1 cellular context compared by ENCODE assay signal in the genomic region with DNA sequence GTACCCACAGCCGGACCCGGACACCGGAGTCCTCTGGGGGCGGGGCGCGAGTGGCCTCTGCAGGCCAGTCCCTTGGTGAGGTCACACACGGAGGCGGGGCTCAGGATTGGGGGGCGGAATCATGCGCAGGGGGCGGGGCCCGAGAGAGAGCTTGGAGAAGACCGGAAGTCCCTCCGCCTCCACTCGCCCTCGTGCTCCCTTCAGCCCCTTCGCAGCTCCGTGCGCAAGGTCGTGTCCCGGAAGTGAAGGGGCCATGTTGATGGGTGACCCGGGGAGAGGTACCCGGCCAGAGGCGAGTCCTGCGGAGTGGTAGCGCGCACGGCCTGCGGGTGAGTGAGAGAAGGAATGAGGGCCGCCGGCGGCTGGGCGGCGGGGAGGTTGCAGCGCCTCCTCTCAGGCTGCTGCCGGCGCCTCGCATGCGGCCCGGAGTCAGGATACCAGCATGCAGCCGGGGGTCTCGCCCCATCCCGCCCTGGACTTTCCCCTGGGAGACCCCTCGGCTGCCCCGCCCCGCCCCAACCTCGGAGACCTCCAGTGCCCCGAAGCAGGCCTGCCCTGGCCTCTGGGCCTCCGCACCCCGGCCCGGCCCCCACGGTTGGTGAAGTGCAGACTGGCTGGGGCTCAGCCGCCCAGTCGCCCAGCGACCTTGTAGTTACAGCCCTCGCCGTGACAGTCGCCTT.
TF ChIP-seq lines count a peak whose summit lies in the region.

A gene (plus strand): TSS at position 182 of the 680 bp plus-strand sequence. CDS start 9,005 bp downstream, outside the sequence.

TF ChIP-seq in HepG2, 621 proteins besides CTCF, POLR2A, EP300 and RAD21 (continued from another document and continues in another):
- TF ChIP-seq, protein P1, sequence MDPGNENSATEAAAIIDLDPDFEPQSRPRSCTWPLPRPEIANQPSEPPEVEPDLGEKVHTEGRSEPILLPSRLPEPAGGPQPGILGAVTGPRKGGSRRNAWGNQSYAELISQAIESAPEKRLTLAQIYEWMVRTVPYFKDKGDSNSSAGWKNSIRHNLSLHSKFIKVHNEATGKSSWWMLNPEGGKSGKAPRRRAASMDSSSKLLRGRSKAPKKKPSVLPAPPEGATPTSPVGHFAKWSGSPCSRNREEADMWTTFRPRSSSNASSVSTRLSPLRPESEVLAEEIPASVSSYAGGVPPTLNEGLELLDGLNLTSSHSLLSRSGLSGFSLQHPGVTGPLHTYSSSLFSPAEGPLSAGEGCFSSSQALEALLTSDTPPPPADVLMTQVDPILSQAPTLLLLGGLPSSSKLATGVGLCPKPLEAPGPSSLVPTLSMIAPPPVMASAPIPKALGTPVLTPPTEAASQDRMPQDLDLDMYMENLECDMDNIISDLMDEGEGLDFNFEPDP (CRISPR knock-in tag; conservative IDR thresholded peaks at IDR 0.05) = no peak
- TF ChIP-seq ZSCAN21 (CRISPR knock-in tag; IDR thresholded peaks at IDR 0.05; ENCODE audit: borderline replicate concordance) (no peak; the same call in 1 of the 2 replicates), ZNF20 (CRISPR knock-in tag; IDR thresholded peaks at IDR 0.05) (no peak), HHEX (CRISPR knock-in tag; IDR thresholded peaks at IDR 0.05) (no peak), PHB2 (IDR thresholded peaks at IDR 0.05; ENCODE audit: partially characterized antibody) (no peak), ZFAT (CRISPR knock-in tag; conservative IDR thresholded peaks at IDR 0.05) (no peak), ASH2L (IDR thresholded peaks at IDR 0.05; ENCODE audit: insufficient read length, low read depth, low read length) (peak; percentile 66), SYNCRIP (IDR thresholded peaks at IDR 0.05; ENCODE audit: insufficient read depth, low read depth, low read length) (no peak), ZMYM4 (CRISPR knock-in tag; IDR thresholded peaks at IDR 0.05) (peak; percentile 50; the same call in 1 of the 2 replicates), NFIC (IDR thresholded peaks at IDR 0.05; ENCODE audit: low read length) (no peak), KLF15 (CRISPR knock-in tag; IDR thresholded peaks at IDR 0.05; ENCODE audit: borderline replicate concordance) (no peak), ZNF274 (CRISPR knock-in tag; IDR thresholded peaks at IDR 0.05) (no peak), SNAPC2 (CRISPR knock-in tag; IDR thresholded peaks at IDR 0.05) (no peak), ZNF235 (CRISPR knock-in tag; IDR thresholded peaks at IDR 0.05; ENCODE audit: borderline replicate concordance) (no peak), CBFB (CRISPR knock-in tag; IDR thresholded peaks at IDR 0.05) (0 out of 2 replicates have a peak, but pooled peaks have one; percentile 28), DNMT1 (CRISPR knock-in tag; IDR thresholded peaks at IDR 0.05) (no peak; the same call in 1 of the 2 replicates), DPF2 (CRISPR knock-in tag; IDR thresholded peaks at IDR 0.05; ENCODE audit: borderline replicate concordance, low read depth) (no peak), ERF (CRISPR knock-in tag; IDR thresholded peaks at IDR 0.05) (peak; percentile 94), MXD4 (CRISPR knock-in tag; IDR thresholded peaks at IDR 0.05) (peak; percentile 90; the same call in 1 of the 2 replicates), NBN (conservative IDR thresholded peaks at IDR 0.05) (no peak), SP5 (CRISPR knock-in tag; IDR thresholded peaks at IDR 0.05; ENCODE audit: borderline replicate concordance, low read depth) (peak; percentile 81), ZNF709 (CRISPR knock-in tag; IDR thresholded peaks at IDR 0.05) (peak; percentile 67), ATF7 (IDR thresholded peaks at IDR 0.05) (no peak), ATF7 (CRISPR knock-in tag; IDR thresholded peaks at IDR 0.05) (0 out of 2 replicates have a peak, but pooled peaks have one; percentile 76), IKZF1 (IDR thresholded peaks at IDR 0.05) (no peak), ZNF326 (CRISPR knock-in tag; IDR thresholded peaks at IDR 0.05; ENCODE audit: borderline replicate concordance) (no peak), ELF3 (CRISPR knock-in tag; IDR thresholded peaks at IDR 0.05) (peak; percentile 76; the same call in 1 of the 2 replicates), ZNF567 (CRISPR knock-in tag; IDR thresholded peaks at IDR 0.05; ENCODE audit: borderline replicate concordance) (no peak), HDAC1 (CRISPR knock-in tag; IDR thresholded peaks at IDR 0.05) (peak; percentile 78), EZH2 (conservative IDR thresholded peaks at IDR 0.05; ENCODE audit: low read depth, low read length) (no peak), U2AF2 (IDR thresholded peaks at IDR 0.05; ENCODE audit: low read depth, low read length) (no peak), MED8 (CRISPR knock-in tag; IDR thresholded peaks at IDR 0.05; ENCODE audit: insufficient replicate concordance) (no peak), ZNF460 (CRISPR knock-in tag; IDR thresholded peaks at IDR 0.05; ENCODE audit: borderline replicate concordance) (no peak), ZNF337 (CRISPR knock-in tag; IDR thresholded peaks at IDR 0.05; ENCODE audit: borderline replicate concordance, low read depth) (0 out of 2 replicates have a peak, but pooled peaks have one; percentile 18), MEF2D (CRISPR knock-in tag; IDR thresholded peaks at IDR 0.05) (no peak), ZNF296 (CRISPR knock-in tag; conservative IDR thresholded peaks at IDR 0.05) (no peak), ZNF605 (CRISPR knock-in tag; IDR thresholded peaks at IDR 0.05) (peak; percentile 3; the same call in 1 of the 2 replicates), ARID2 (CRISPR knock-in tag; IDR thresholded peaks at IDR 0.05; ENCODE audit: borderline replicate concordance) (no peak), EED (CRISPR knock-in tag; IDR thresholded peaks at IDR 0.05) (no peak), PCBP2 (optimal IDR thresholded peaks at IDR 0.05; ENCODE audit: low read depth, low read length, poor library complexity, severe bottlenecking) (no peak)
- TF ChIP-seq, protein P2, sequence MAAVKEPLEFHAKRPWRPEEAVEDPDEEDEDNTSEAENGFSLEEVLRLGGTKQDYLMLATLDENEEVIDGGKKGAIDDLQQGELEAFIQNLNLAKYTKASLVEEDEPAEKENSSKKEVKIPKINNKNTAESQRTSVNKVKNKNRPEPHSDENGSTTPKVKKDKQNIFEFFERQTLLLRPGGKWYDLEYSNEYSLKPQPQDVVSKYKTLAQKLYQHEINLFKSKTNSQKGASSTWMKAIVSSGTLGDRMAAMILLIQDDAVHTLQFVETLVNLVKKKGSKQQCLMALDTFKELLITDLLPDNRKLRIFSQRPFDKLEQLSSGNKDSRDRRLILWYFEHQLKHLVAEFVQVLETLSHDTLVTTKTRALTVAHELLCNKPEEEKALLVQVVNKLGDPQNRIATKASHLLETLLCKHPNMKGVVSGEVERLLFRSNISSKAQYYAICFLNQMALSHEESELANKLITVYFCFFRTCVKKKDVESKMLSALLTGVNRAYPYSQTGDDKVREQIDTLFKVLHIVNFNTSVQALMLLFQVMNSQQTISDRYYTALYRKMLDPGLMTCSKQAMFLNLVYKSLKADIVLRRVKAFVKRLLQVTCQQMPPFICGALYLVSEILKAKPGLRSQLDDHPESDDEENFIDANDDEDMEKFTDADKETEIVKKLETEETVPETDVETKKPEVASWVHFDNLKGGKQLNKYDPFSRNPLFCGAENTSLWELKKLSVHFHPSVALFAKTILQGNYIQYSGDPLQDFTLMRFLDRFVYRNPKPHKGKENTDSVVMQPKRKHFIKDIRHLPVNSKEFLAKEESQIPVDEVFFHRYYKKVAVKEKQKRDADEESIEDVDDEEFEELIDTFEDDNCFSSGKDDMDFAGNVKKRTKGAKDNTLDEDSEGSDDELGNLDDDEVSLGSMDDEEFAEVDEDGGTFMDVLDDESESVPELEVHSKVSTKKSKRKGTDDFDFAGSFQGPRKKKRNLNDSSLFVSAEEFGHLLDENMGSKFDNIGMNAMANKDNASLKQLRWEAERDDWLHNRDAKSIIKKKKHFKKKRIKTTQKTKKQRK (IDR thresholded peaks at IDR 0.05; ENCODE audit: low read length) = no peak
- TF ChIP-seq, protein P3, sequence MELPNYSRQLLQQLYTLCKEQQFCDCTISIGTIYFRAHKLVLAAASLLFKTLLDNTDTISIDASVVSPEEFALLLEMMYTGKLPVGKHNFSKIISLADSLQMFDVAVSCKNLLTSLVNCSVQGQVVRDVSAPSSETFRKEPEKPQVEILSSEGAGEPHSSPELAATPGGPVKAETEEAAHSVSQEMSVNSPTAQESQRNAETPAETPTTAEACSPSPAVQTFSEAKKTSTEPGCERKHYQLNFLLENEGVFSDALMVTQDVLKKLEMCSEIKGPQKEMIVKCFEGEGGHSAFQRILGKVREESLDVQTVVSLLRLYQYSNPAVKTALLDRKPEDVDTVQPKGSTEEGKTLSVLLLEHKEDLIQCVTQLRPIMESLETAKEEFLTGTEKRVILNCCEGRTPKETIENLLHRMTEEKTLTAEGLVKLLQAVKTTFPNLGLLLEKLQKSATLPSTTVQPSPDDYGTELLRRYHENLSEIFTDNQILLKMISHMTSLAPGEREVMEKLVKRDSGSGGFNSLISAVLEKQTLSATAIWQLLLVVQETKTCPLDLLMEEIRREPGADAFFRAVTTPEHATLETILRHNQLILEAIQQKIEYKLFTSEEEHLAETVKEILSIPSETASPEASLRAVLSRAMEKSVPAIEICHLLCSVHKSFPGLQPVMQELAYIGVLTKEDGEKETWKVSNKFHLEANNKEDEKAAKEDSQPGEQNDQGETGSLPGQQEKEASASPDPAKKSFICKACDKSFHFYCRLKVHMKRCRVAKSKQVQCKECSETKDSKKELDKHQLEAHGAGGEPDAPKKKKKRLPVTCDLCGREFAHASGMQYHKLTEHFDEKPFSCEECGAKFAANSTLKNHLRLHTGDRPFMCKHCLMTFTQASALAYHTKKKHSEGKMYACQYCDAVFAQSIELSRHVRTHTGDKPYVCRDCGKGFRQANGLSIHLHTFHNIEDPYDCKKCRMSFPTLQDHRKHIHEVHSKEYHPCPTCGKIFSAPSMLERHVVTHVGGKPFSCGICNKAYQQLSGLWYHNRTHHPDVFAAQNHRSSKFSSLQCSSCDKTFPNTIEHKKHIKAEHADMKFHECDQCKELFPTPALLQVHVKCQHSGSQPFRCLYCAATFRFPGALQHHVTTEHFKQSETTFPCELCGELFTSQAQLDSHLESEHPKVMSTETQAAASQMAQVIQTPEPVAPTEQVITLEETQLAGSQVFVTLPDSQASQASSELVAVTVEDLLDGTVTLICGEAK (IDR thresholded peaks at IDR 0.05) = peak; percentile 76
- TF ChIP-seq, protein P3 (CRISPR knock-in tag; IDR thresholded peaks at IDR 0.05) = peak; percentile 46; the same call in 1 of the 2 replicates
- TF ChIP-seq, protein P4, sequence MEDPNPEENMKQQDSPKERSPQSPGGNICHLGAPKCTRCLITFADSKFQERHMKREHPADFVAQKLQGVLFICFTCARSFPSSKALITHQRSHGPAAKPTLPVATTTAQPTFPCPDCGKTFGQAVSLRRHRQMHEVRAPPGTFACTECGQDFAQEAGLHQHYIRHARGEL (CRISPR knock-in tag; IDR thresholded peaks at IDR 0.05) = no peak
- TF ChIP-seq, protein P5, sequence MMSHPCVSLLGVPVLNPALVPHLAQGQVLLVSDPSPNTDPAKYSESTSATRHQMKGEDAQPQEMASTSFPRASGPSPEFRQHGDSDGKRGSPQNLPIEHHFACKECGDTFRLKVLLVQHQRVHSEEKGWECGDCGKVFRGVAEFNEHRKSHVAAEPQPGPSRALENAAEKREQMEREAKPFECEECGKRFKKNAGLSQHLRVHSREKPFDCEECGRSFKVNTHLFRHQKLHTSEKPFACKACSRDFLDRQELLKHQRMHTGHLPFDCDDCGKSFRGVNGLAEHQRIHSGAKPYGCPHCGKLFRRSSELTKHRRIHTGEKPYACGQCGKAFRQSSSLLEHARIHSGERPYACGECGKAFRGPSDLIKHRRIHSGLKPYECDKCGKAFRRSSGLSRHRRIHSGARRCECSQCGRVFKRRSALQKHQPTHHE (CRISPR knock-in tag; IDR thresholded peaks at IDR 0.05; ENCODE audit: borderline replicate concordance) = no peak
